27 cellular contexts compared by ENCODE assay signal in the genomic region with DNA sequence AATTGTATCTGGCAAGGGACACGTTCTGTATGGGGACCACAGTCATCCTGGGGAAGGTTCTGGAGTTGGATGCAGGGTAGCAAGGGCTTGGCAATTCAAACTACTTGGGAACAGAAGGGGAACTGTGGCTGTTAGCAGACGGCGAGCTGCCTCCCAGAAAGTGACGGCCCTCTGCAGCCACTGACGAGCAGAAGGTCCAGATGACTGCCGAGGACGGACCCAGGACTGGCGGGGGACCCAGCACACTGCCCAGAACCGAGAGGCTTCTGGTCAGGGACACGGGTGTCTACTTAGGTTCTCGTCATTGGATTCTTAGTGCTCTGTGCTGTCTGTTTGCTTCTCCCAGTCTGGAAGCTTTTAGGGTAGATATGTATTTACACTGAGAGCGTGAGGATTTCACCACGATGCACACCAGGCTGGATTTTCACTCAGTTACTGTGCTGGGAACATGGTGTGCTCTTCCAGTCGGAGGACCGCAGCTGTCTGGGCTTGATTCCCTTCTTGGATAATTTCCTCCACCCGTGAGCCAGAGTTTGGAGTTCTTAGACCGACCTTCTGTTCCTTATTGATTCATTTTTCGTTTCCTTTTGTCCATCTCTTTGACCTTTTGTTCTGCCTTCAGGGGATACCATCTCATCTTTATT. TPM values are rescaled to one million over a fixed set of nuclear protein-coding genes. Genes with fewer than 3 reads are reported as not detected.
A peak's percentile ranks its signal among the peaks of the same experiment; 100 is the strongest.
DNase-seq lines count a peak whose midpoint lies in the region; ATAC-seq lines count a peak whose summit lies in the region.
"Had no signal": no experiment of that assay in that cellular context is flagged by ENCODE, and none has a peak within 500 bp of the region (broad histone marks: within the 10 kb centered on the region; RNA-seq: fewer than 3 reads in every experiment).

No MANE protein-coding gene starts in this region.

- H3K4me1 Mint-ChIP-seq in activated CD4-positive, alpha-beta T cell treated with anti-CD3 and anti-CD28 coated beads, Interleukin-2, amount 10 ng/mL, durations not matched to agents 7 days and 5 days = no peaks in the 10 kb centered on the region

- no peak overlapping the region for H3K4me3 Mint-ChIP-seq in activated CD4-positive, alpha-beta T cell treated with anti-CD3 and anti-CD28 coated beads, Interleukin-2, amount 10 ng/mL, durations not matched to agents 7 days and 5 days
- H3K4me3 Mint-ChIP-seq: activated CD8-positive, alpha-beta T cell treated with anti-CD3 and anti-CD28 coated beads for 36 hours; brain; natural killer cell treated with Interleukin-12 subunit alpha and Interleukin-12 subunit beta and Interleukin-15 and Interleukin-18, amount 100 ng/mL, for 72 hours had no signal

- peaks cover 3% of the 10 kb centered on the region for H3K27me3 Mint-ChIP-seq in activated CD4-positive, alpha-beta T cell treated with anti-CD3 and anti-CD28 coated beads, Interleukin-2, amount 10 ng/mL, durations not matched to agents 7 days and 5 days
- H3K27me3 Mint-ChIP-seq: activated CD8-positive, alpha-beta T cell treated with anti-CD3 and anti-CD28 coated beads for 36 hours; natural killer cell treated with Interleukin-12 subunit alpha and Interleukin-12 subunit beta and Interleukin-15 and Interleukin-18, amount 100 ng/mL, for 72 hours had no signal

- no peak for DNase-seq in activated CD4-positive, alpha-beta T cell treated with anti-CD3 and anti-CD28 coated beads, Interleukin-2, amount 10 ng/mL, durations not matched to agents 7 days and 5 days
- no peak for DNase-seq in activated CD4-positive, alpha-beta T cell treated with anti-CD3 and anti-CD28 coated beads, Interleukin-2, amount 50 U/mL, for 1 hour
- DNase-seq in ecto neural progenitor cell (ENCODE audit: low spot score) = peak; percentile 35
- peak; percentile 13 for DNase-seq in medulla oblongata (ENCODE audit: extremely low spot score)
- peak; percentile 15 for DNase-seq in stimulated activated CD8-positive, alpha-beta memory T cell treated with anti-CD3 and anti-CD28 coated beads, Interleukin-4, amount 100 ng/mL, for 48 hours
- DNase-seq in NCI-H1048 (lab: John Stamatoyannopoulos, UW) = no peak
- DNase-seq: activated CD4-positive, CD25-positive, alpha-beta regulatory T cell; activated CD8-positive, alpha-beta T cell treated with anti-CD3 and anti-CD28 coated beads for 36 hours; Calu3; cortex of kidney; IMR-90; kidney glomerular epithelial cell; mesenchymal stem cell; MG63; NCI-H146; NCI-H526; stimulated activated CD4-positive, alpha-beta T cell treated with anti-CD3 and anti-CD28 coated beads, Interleukin-4, amount 100 ng/mL, for 4 hours; T-helper 9 cell had no signal

- CTCF ChIA-PET in activated CD4-positive, alpha-beta T cell treated with anti-CD3 and anti-CD28 coated beads, Interleukin-2, amount 10 ng/mL, durations not matched to agents 7 days and 5 days (lab: Charles Lee) = no interaction called here

- POLR2A ChIA-PET in activated CD4-positive, alpha-beta T cell treated with anti-CD3 and anti-CD28 coated beads, Interleukin-2, amount 10 ng/mL, durations not matched to agents 7 days and 5 days (lab: Charles Lee) = no interaction called here

- peak overlapping the region; percentile 41 for H3K27ac Mint-ChIP-seq in activated CD4-positive, alpha-beta T cell treated with anti-CD3 and anti-CD28 coated beads, Interleukin-2, amount 10 ng/mL, durations not matched to agents 7 days and 5 days
- H3K27ac Mint-ChIP-seq: activated CD8-positive, alpha-beta T cell treated with anti-CD3 and anti-CD28 coated beads for 36 hours; natural killer cell treated with Interleukin-12 subunit alpha and Interleukin-12 subunit beta and Interleukin-15 and Interleukin-18, amount 100 ng/mL, for 72 hours; progenitor cell of endocrine pancreas had no signal

- ATAC-seq in GM19328 (IDR thresholded peaks at IDR 0.05; ENCODE audit: unreplicated experiment) = no peak
- ATAC-seq in HG03039 (IDR thresholded peaks at IDR 0.05; ENCODE audit: unreplicated experiment) = no peak
- ATAC-seq: activated CD8-positive, alpha-beta T cell treated with anti-CD3 and anti-CD28 coated beads for 36 hours; HCT116 had no signal

- peaks cover 13% of the 10 kb centered on the region for H3K9me3 Mint-ChIP-seq in activated CD4-positive, alpha-beta T cell treated with anti-CD3 and anti-CD28 coated beads, Interleukin-2, amount 10 ng/mL, durations not matched to agents 7 days and 5 days
- H3K9me3 Mint-ChIP-seq: natural killer cell treated with Interleukin-12 subunit alpha and Interleukin-12 subunit beta and Interleukin-15 and Interleukin-18, amount 100 ng/mL, for 72 hours had no signal

- H3K36me3 Mint-ChIP-seq in activated CD4-positive, alpha-beta T cell treated with anti-CD3 and anti-CD28 coated beads, Interleukin-2, amount 10 ng/mL, durations not matched to agents 7 days and 5 days (ENCODE audit: low read depth) = no peaks in the 10 kb centered on the region
- H3K36me3 Mint-ChIP-seq: brain had no signal

RNA-seq across cellular contexts. Expression of gene GPR35, which starts 13.4 kb away (rescaled TPM):
- 1 to 10 TPM; 4.1 to 5.1 TPM for total RNA-seq in activated CD4-positive, alpha-beta T cell treated with anti-CD3 and anti-CD28 coated beads, Interleukin-2, amount 10 ng/mL, durations not matched to agents 7 days and 5 days
- total RNA-seq: IMR-90 had no signal

RNA-seq across cellular contexts. Expression of gene AQP12B, which starts 44.0 kb away (rescaled TPM):
- not detected for total RNA-seq in activated CD4-positive, alpha-beta T cell treated with anti-CD3 and anti-CD28 coated beads, Interleukin-2, amount 10 ng/mL, durations not matched to agents 7 days and 5 days
- total RNA-seq: A172; activated CD8-positive, alpha-beta T cell treated with anti-CD3 and anti-CD28 coated beads for 36 hours; Calu3; frontal cortex; IMR-90; natural killer cell treated with Interleukin-12 subunit alpha and Interleukin-12 subunit beta and Interleukin-15 and Interleukin-18, amount 100 ng/mL, for 72 hours; progenitor cell of endocrine pancreas; subcutaneous adipose tissue had no signal

RNA-seq across cellular contexts. Expression of gene CAPN10, which starts 52.1 kb away (rescaled TPM):
- total RNA-seq in activated CD4-positive, alpha-beta T cell treated with anti-CD3 and anti-CD28 coated beads, Interleukin-2, amount 10 ng/mL, durations not matched to agents 7 days and 5 days = 10 to 100 TPM; 40.5 to 58.6 TPM

RNA-seq across cellular contexts. Expression of gene AQP12A, which starts 53.0 kb away (rescaled TPM):
- total RNA-seq in activated CD4-positive, alpha-beta T cell treated with anti-CD3 and anti-CD28 coated beads, Interleukin-2, amount 10 ng/mL, durations not matched to agents 7 days and 5 days = not detected
- total RNA-seq: A172; activated CD8-positive, alpha-beta T cell treated with anti-CD3 and anti-CD28 coated beads for 36 hours; Calu3; frontal cortex; IMR-90; natural killer cell treated with Interleukin-12 subunit alpha and Interleukin-12 subunit beta and Interleukin-15 and Interleukin-18, amount 100 ng/mL, for 72 hours; progenitor cell of endocrine pancreas; subcutaneous adipose tissue had no signal

Comparison
In these comparisons a context has a peak if more than half of its experiments do, and no peak if none do; other contexts are left out.
1. DNase-seq: peak in ecto neural progenitor cell (single experiment), medulla oblongata (single experiment) and stimulated activated CD8-positive, alpha-beta memory T cell treated with anti-CD3 and anti-CD28 coated beads, Interleukin-4, amount 100 ng/mL, for 48 hours (single experiment); none in activated CD4-positive, alpha-beta T cell treated with anti-CD3 and anti-CD28 coated beads, Interleukin-2, amount 10 ng/mL, durations not matched to agents 7 days and 5 days (single experiment), activated CD4-positive, alpha-beta T cell treated with anti-CD3 and anti-CD28 coated beads, Interleukin-2, amount 50 U/mL, for 1 hour (single experiment) and NCI-H1048 (single experiment).